In the genomic region with DNA sequence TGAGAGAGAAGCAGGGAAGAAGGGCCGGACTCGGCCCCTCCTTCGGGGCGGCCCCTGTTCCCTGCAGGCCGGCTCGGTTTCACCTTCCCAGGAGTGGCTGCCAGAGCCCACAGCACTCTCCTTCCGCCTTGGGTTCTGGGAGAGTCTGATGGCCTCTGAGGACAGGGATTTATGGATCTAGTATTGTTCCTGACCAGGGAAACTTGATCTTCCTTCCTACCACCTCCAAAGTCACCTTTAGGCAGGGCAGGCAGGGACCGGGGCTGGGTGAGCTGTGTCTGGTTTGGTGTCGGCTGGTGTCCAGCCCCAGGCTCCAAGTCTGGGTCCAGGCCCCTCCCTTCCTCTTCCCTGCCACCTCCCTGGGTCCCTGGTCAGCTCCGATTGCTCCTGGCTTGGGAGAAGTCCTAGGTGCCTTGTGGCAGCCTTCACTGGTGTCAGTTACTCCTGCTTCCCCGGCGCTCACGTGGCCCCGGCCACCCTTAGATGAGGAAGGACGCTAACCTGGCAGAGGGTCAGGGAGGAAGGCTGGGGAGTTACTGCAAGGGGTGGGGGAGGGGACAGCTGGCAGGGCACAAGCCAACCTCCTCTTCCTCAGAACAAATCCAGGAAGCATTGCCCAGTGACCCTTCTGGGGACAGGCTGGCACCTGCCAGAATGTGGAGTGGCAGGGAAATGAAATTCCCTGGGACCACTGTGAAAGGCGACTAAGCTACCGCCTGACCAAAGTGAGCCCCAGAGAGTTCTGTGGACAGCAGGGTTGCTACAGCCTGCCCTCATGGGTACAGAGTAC, we compare ENCODE assay signal across 2 cellular contexts.
TF ChIP-seq lines count a peak whose summit lies in the region.

No MANE protein-coding gene starts in this region.

TF ChIP-seq in liver, 16 proteins besides CTCF, POLR2A, EP300 and RAD21:
- no peak for TF ChIP-seq SP1 (IDR thresholded peaks at IDR 0.05)
- TF ChIP-seq, protein P1, sequence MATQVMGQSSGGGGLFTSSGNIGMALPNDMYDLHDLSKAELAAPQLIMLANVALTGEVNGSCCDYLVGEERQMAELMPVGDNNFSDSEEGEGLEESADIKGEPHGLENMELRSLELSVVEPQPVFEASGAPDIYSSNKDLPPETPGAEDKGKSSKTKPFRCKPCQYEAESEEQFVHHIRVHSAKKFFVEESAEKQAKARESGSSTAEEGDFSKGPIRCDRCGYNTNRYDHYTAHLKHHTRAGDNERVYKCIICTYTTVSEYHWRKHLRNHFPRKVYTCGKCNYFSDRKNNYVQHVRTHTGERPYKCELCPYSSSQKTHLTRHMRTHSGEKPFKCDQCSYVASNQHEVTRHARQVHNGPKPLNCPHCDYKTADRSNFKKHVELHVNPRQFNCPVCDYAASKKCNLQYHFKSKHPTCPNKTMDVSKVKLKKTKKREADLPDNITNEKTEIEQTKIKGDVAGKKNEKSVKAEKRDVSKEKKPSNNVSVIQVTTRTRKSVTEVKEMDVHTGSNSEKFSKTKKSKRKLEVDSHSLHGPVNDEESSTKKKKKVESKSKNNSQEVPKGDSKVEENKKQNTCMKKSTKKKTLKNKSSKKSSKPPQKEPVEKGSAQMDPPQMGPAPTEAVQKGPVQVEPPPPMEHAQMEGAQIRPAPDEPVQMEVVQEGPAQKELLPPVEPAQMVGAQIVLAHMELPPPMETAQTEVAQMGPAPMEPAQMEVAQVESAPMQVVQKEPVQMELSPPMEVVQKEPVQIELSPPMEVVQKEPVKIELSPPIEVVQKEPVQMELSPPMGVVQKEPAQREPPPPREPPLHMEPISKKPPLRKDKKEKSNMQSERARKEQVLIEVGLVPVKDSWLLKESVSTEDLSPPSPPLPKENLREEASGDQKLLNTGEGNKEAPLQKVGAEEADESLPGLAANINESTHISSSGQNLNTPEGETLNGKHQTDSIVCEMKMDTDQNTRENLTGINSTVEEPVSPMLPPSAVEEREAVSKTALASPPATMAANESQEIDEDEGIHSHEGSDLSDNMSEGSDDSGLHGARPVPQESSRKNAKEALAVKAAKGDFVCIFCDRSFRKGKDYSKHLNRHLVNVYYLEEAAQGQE (IDR thresholded peaks at IDR 0.05), result no peak
- TF ChIP-seq JUND (IDR thresholded peaks at IDR 0.05), result no peak
- no peak for TF ChIP-seq EGR1 (IDR thresholded peaks at IDR 0.05; ENCODE audit: low read depth in 2 of 2)
- TF ChIP-seq, protein P2, sequence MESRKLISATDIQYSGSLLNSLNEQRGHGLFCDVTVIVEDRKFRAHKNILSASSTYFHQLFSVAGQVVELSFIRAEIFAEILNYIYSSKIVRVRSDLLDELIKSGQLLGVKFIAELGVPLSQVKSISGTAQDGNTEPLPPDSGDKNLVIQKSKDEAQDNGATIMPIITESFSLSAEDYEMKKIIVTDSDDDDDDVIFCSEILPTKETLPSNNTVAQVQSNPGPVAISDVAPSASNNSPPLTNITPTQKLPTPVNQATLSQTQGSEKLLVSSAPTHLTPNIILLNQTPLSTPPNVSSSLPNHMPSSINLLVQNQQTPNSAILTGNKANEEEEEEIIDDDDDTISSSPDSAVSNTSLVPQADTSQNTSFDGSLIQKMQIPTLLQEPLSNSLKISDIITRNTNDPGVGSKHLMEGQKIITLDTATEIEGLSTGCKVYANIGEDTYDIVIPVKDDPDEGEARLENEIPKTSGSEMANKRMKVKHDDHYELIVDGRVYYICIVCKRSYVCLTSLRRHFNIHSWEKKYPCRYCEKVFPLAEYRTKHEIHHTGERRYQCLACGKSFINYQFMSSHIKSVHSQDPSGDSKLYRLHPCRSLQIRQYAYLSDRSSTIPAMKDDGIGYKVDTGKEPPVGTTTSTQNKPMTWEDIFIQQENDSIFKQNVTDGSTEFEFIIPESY (IDR thresholded peaks at IDR 0.05), result no peak
- TF ChIP-seq GABPA (IDR thresholded peaks at IDR 0.05 in 1 of 2, conservative IDR thresholded peaks at IDR 0.05 in 1 of 2), result no peak
- TF ChIP-seq HNF4A (conservative IDR thresholded peaks at IDR 0.05), result no peak
- TF ChIP-seq YY1 (IDR thresholded peaks at IDR 0.05), result no peak
- TF ChIP-seq, protein P3, sequence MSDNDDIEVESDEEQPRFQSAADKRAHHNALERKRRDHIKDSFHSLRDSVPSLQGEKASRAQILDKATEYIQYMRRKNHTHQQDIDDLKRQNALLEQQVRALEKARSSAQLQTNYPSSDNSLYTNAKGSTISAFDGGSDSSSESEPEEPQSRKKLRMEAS (IDR thresholded peaks at IDR 0.05), result no peak

TF ChIP-seq in HepG2, 621 proteins besides CTCF, POLR2A, EP300 and RAD21:
- no peak for TF ChIP-seq ZNF383 (CRISPR knock-in tag; IDR thresholded peaks at IDR 0.05; ENCODE audit: borderline replicate concordance)
- TF ChIP-seq MEF2D (CRISPR knock-in tag; IDR thresholded peaks at IDR 0.05), result no peak
- TF ChIP-seq, protein P4, sequence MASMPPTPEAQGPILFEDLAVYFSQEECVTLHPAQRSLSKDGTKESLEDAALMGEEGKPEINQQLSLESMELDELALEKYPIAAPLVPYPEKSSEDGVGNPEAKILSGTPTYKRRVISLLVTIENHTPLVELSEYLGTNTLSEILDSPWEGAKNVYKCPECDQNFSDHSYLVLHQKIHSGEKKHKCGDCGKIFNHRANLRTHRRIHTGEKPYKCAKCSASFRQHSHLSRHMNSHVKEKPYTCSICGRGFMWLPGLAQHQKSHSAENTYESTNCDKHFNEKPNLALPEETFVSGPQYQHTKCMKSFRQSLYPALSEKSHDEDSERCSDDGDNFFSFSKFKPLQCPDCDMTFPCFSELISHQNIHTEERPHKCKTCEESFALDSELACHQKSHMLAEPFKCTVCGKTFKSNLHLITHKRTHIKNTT (CRISPR knock-in tag; IDR thresholded peaks at IDR 0.05), result no peak
- TF ChIP-seq, protein P2 (CRISPR knock-in tag; IDR thresholded peaks at IDR 0.05), result no peak
- TF ChIP-seq, protein P5, sequence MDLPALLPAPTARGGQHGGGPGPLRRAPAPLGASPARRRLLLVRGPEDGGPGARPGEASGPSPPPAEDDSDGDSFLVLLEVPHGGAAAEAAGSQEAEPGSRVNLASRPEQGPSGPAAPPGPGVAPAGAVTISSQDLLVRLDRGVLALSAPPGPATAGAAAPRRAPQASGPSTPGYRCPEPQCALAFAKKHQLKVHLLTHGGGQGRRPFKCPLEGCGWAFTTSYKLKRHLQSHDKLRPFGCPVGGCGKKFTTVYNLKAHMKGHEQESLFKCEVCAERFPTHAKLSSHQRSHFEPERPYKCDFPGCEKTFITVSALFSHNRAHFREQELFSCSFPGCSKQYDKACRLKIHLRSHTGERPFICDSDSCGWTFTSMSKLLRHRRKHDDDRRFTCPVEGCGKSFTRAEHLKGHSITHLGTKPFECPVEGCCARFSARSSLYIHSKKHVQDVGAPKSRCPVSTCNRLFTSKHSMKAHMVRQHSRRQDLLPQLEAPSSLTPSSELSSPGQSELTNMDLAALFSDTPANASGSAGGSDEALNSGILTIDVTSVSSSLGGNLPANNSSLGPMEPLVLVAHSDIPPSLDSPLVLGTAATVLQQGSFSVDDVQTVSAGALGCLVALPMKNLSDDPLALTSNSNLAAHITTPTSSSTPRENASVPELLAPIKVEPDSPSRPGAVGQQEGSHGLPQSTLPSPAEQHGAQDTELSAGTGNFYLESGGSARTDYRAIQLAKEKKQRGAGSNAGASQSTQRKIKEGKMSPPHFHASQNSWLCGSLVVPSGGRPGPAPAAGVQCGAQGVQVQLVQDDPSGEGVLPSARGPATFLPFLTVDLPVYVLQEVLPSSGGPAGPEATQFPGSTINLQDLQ (CRISPR knock-in tag; IDR thresholded peaks at IDR 0.05), result no peak
- no peak for TF ChIP-seq CEBPG (CRISPR knock-in tag; IDR thresholded peaks at IDR 0.05)
- TF ChIP-seq PLRG1 (conservative IDR thresholded peaks at IDR 0.05), result no peak
- TF ChIP-seq JUNB (CRISPR knock-in tag; IDR thresholded peaks at IDR 0.05; ENCODE audit: borderline replicate concordance), result no peak
